Comparison of ENCODE assay signal across 22 cellular contexts in genomic region chr6:131744432-131744831, GRCh38. TPM values are rescaled to one million over a fixed set of nuclear protein-coding genes. Genes with fewer than 3 reads are reported as not detected.
"Had no signal": no experiment of that assay in that cellular context is flagged by ENCODE, and none has a peak within 500 bp of the region (broad histone marks: within the 10 kb centered on the region; RNA-seq: fewer than 3 reads in every experiment).

No MANE protein-coding gene starts in this region.

- H3K4me1 ChIP-seq: body of pancreas, tibial artery had no signal

- H3K9me3 ChIP-seq: body of pancreas, tibial artery had no signal

- H3K36me3 ChIP-seq: tibial artery had no signal

- FAIRE-seq: kidney, TTC549, urothelium cell line had no signal

- DNase-seq: activated CD4-positive, alpha-beta T cell treated with anti-CD3 and anti-CD28 coated beads, Interleukin-2, amount 10 ng/mL, durations not matched to agents 24 days and 14 days; activated CD8-positive, alpha-beta T cell treated with anti-CD3 and anti-CD28 coated beads for 36 hours; activated naive CD4-positive, alpha-beta T cell treated with anti-CD3 and anti-CD28 coated beads for 36 hours; activated T-cell treated with anti-CD3 and anti-CD28 coated beads, Interleukin-2, amount 50 U/mL, for 24 hours; dorsolateral prefrontal cortex; foreskin fibroblast; kidney; occipital lobe; stimulated activated naive CD8-positive, alpha-beta T cell treated with anti-CD3 and anti-CD28 coated beads, Interleukin-15, Interleukin-2, amounts not matched to agents 100 U/mL and 50 U/mL, for 24 hours; substantia nigra; tibial artery had no signal

- H3K27me3 ChIP-seq: body of pancreas, dorsolateral prefrontal cortex, tibial artery had no signal

- H3K27ac ChIP-seq: body of pancreas, dorsolateral prefrontal cortex, epithelial cell of prostate, tibial artery had no signal

- H3K4me3 ChIP-seq: body of pancreas, dorsolateral prefrontal cortex, tibial artery had no signal

- ATAC-seq: activated CD8-positive, alpha-beta T cell treated with anti-CD3 and anti-CD28 coated beads for 36 hours; body of pancreas; stimulated activated naive CD8-positive, alpha-beta T cell treated with anti-CD3 and anti-CD28 coated beads, Interleukin-15, Interleukin-2, amounts not matched to agents 100 U/mL and 50 U/mL, for 24 hours had no signal

RNA-seq across cellular contexts. Expression of gene CTAGE9, which starts 33.6 kb away (rescaled TPM):
- total RNA-seq: activated CD4-positive, alpha-beta T cell treated with anti-CD3 and anti-CD28 coated beads, Interleukin-2, amount 10 ng/mL, durations not matched to agents 24 days and 14 days; activated CD8-positive, alpha-beta T cell treated with anti-CD3 and anti-CD28 coated beads for 36 hours; activated naive CD4-positive, alpha-beta T cell treated with anti-CD3 and anti-CD28 coated beads for 36 hours; cardiac septum; dorsolateral prefrontal cortex; glomerular endothelial cell; kidney; left lobe of liver; lung microvascular endothelial cell; occipital lobe; progenitor cell of endocrine pancreas; skeletal muscle tissue had no signal

RNA-seq across cellular contexts. Expression of gene OR2A4, which starts 43.2 kb away (rescaled TPM):
- total RNA-seq: activated CD4-positive, alpha-beta T cell treated with anti-CD3 and anti-CD28 coated beads, Interleukin-2, amount 10 ng/mL, durations not matched to agents 24 days and 14 days; activated CD8-positive, alpha-beta T cell treated with anti-CD3 and anti-CD28 coated beads for 36 hours; activated naive CD4-positive, alpha-beta T cell treated with anti-CD3 and anti-CD28 coated beads for 36 hours; body of pancreas; glomerular endothelial cell; kidney; left lobe of liver; lung microvascular endothelial cell; mesothelial cell of epicardium; occipital lobe; progenitor cell of endocrine pancreas had no signal
